Comparison of ENCODE assay signal across 1 cellular context in genomic region chr2:71008342-71008741, GRCh38.
TF ChIP-seq lines count a peak whose summit lies in the region.

No MANE protein-coding gene starts in this region.

TF ChIP-seq in HepG2, 621 proteins besides CTCF, POLR2A, EP300 and RAD21 (continued from another document):
- TF ChIP-seq MAX (IDR thresholded peaks at IDR 0.05) (0 out of 2 replicates have a peak, but pooled peaks have one; percentile 10), ZNF772 (CRISPR knock-in tag; IDR thresholded peaks at IDR 0.05) (no peak), ZNF160 (CRISPR knock-in tag; IDR thresholded peaks at IDR 0.05) (no peak), ZNF737 (CRISPR knock-in tag; IDR thresholded peaks at IDR 0.05; ENCODE audit: borderline replicate concordance) (no peak), ERF (CRISPR knock-in tag; IDR thresholded peaks at IDR 0.05) (no peak), GZF1 (CRISPR knock-in tag; IDR thresholded peaks at IDR 0.05) (no peak), CHCHD3 (CRISPR knock-in tag; IDR thresholded peaks at IDR 0.05) (peak; percentile 48), BRF2 (CRISPR knock-in tag; IDR thresholded peaks at IDR 0.05) (no peak), LBX2 (CRISPR knock-in tag; IDR thresholded peaks at IDR 0.05; ENCODE audit: borderline replicate concordance) (no peak), EZH2 (conservative IDR thresholded peaks at IDR 0.05; ENCODE audit: low read depth, low read length) (no peak), THAP11 (CRISPR knock-in tag; IDR thresholded peaks at IDR 0.05) (no peak), MTA1 (CRISPR knock-in tag; IDR thresholded peaks at IDR 0.05; ENCODE audit: borderline replicate concordance) (peak; percentile 37; the same call in 1 of the 2 replicates), DNMT1 (CRISPR knock-in tag; IDR thresholded peaks at IDR 0.05) (0 out of 2 replicates have a peak, but pooled peaks have one; percentile 74)
